In genomic region chr1:157448666-157449065, GRCh38 we compare ENCODE assay signal across 15 cellular contexts.
A peak's percentile ranks its signal among the peaks of the same experiment; 100 is the strongest.
DNase-seq lines count a peak whose midpoint lies in the region; ATAC-seq and TF ChIP-seq lines count a peak whose summit lies in the region.
"Had no signal": no experiment of that assay in that cellular context is flagged by ENCODE, and none has a peak within 500 bp of the region (broad histone marks: within the 10 kb centered on the region; RNA-seq: fewer than 3 reads in every experiment).

No MANE protein-coding gene starts in this region.

- no TSS peak for BruUV-seq in Caco-2 (replicated peaks; lab: Mats Ljungman, UMichigan)

- H3K36me3 Mint-ChIP-seq in Caco-2 (ENCODE audit: insufficient read depth, unreplicated experiment) (peaks cover 6% of the 10 kb centered on the region), endodermal cell (ENCODE audit: low read depth) (no peaks in the 10 kb centered on the region), nephron (ENCODE audit: low read depth) (no peaks in the 10 kb centered on the region), nephron progenitor cell (ENCODE audit: low read depth) (no peaks in the 10 kb centered on the region)
- no peaks in the 10 kb centered on the region for H3K36me3 Mint-ChIP-seq in effector memory CD8-positive, alpha-beta T cell (ENCODE audit: insufficient read depth)
- H3K36me3 Mint-ChIP-seq: CD14-positive monocyte; CD4-positive, alpha-beta memory T cell had no signal

- ATAC-seq in effector memory CD8-positive, alpha-beta T cell (replicated peaks) = no peak

- H3K27me3 ChIP-seq in Caco-2 (replicated peaks; ENCODE audit: control insufficient read depth, insufficient read depth, low read length) = no peaks in the 10 kb centered on the region
- no peaks in the 10 kb centered on the region for H3K27me3 ChIP-seq in endodermal cell (ENCODE audit: control insufficient read depth, insufficient read depth, low read length, poor library complexity, severe bottlenecking)
- H3K27me3 ChIP-seq: BLaER1 had no signal

- H3K36me3 ChIP-seq in Caco-2 (ENCODE audit: control insufficient read depth, insufficient read depth, low read length) (no peaks in the 10 kb centered on the region), endodermal cell (ENCODE audit: control insufficient read depth, insufficient read depth, low read length) (no peaks in the 10 kb centered on the region)
- H3K36me3 ChIP-seq: BLaER1, HAP-1 had no signal

- H3K9me3 Mint-ChIP-seq in Caco-2 (ENCODE audit: unreplicated experiment) (no peaks in the 10 kb centered on the region), endodermal cell (peaks cover 7% of the 10 kb centered on the region), nephron (no peaks in the 10 kb centered on the region), nephron progenitor cell (no peaks in the 10 kb centered on the region)
- H3K9me3 Mint-ChIP-seq in effector memory CD8-positive, alpha-beta T cell = no peaks in the 10 kb centered on the region
- H3K9me3 Mint-ChIP-seq: CD4-positive, alpha-beta memory T cell had no signal

- H3K4me1 Mint-ChIP-seq in Caco-2 (ENCODE audit: low read depth, unreplicated experiment) (peaks cover 23% of the 10 kb centered on the region), endodermal cell (peaks cover 56% of the 10 kb centered on the region), nephron (peaks cover 7% of the 10 kb centered on the region), nephron progenitor cell (peaks cover 14% of the 10 kb centered on the region)
- no peaks in the 10 kb centered on the region for H3K4me1 Mint-ChIP-seq in effector memory CD8-positive, alpha-beta T cell (ENCODE audit: low read depth in 2 of 2)
- H3K4me1 Mint-ChIP-seq: CD14-positive monocyte; CD4-positive, alpha-beta memory T cell had no signal

- no peak overlapping the region for H3K27ac ChIP-seq in endodermal cell (ENCODE audit: low read depth, low read length)
- H3K27ac ChIP-seq: BLaER1, GM23248 had no signal

- no peaks in the 10 kb centered on the region for H3K27me3 Mint-ChIP-seq in Caco-2 (ENCODE audit: insufficient read depth, unreplicated experiment)
- no peaks in the 10 kb centered on the region for H3K27me3 Mint-ChIP-seq in endodermal cell (ENCODE audit: insufficient read depth)
- H3K27me3 Mint-ChIP-seq in nephron (ENCODE audit: low read depth) = peaks cover 5% of the 10 kb centered on the region
- H3K27me3 Mint-ChIP-seq in effector memory CD8-positive, alpha-beta T cell = peaks cover 0 to 16% of the 10 kb centered on the region in 2 donors
- H3K27me3 Mint-ChIP-seq in nephron progenitor cell (ENCODE audit: low read depth, poor library complexity) = peaks cover under 1% of the 10 kb centered on the region

- CTCF ChIA-PET in Caco-2 (lab: Charles Lee) = no interaction called here

- H3K9ac ChIP-seq in endodermal cell (ENCODE audit: extremely low read depth, low read length, poor library complexity, severe bottlenecking) = no peak overlapping the region
- H3K9ac ChIP-seq: BLaER1, GM23248 had no signal

- POLR2A ChIA-PET in Caco-2 (lab: Charles Lee) = no interaction called here

- H3K4me1 ChIP-seq in Caco-2 (peaks cover 35% of the 10 kb centered on the region), endodermal cell (ENCODE audit: control insufficient read depth, insufficient read depth, low read length) (peaks cover 26% of the 10 kb centered on the region)
- H3K4me1 ChIP-seq: BLaER1, HAP-1 had no signal

- H3K27ac Mint-ChIP-seq in Caco-2 (ENCODE audit: unreplicated experiment) (peak overlapping the region; percentile 45), endodermal cell (peak overlapping the region; percentile 54), nephron (peak overlapping the region; percentile 94 to 99 (median 99)), nephron progenitor cell (no peak overlapping the region)
- H3K27ac Mint-ChIP-seq in effector memory CD8-positive, alpha-beta T cell = no peak overlapping the region
- H3K27ac Mint-ChIP-seq: CD4-positive, alpha-beta memory T cell had no signal

- H3K4me3 ChIP-seq in Caco-2 (ENCODE audit: low read depth, low read length) (no peak overlapping the region), endodermal cell (ENCODE audit: low read length) (peak overlapping the region; percentile 45)
- H3K4me3 ChIP-seq: BLaER1, GM23248, HAP-1 had no signal

- H3K9me3 ChIP-seq in Caco-2 = peaks cover 28% of the 10 kb centered on the region
- peaks cover 8% of the 10 kb centered on the region for H3K9me3 ChIP-seq in endodermal cell (ENCODE audit: control insufficient read depth, low read length)
- H3K9me3 ChIP-seq: HAP-1 had no signal

- DNase-seq in Caco-2 (no peak), endodermal cell (no peak), renal cortical epithelial cell (ENCODE audit: low read depth) (peak; percentile 60), nephron progenitor cell (no peak), GM10266 (ENCODE audit: extremely low spot score) (no peak)
- DNase-seq in effector memory CD8-positive, alpha-beta T cell = no peak
- DNase-seq: 8988T; Calu3; CD4-positive, alpha-beta memory T cell; DMS79 treated with DMSO at 0.1 percent for 48 hours; GM23248 had no signal

- TF ChIP-seq CTCF in Caco-2 (IDR thresholded peaks at IDR 0.05; ENCODE audit: insufficient read depth in 1 of 2, low read depth in 1 of 2, low read length in 1 of 2, severe bottlenecking in 1 of 2, unreplicated experiment in 1 of 2) (no peak), endodermal cell (conservative IDR thresholded peaks at IDR 0.05) (no peak), nephron (IDR thresholded peaks at IDR 0.05; ENCODE audit: unreplicated experiment in 3 of 3) (no peak), nephron progenitor cell (IDR thresholded peaks at IDR 0.05) (no peak), GM10266 (IDR thresholded peaks at IDR 0.05; ENCODE audit: control insufficient read depth, insufficient read depth, low read depth, missing control alignments) (no peak)

- H3K4me3 Mint-ChIP-seq in Caco-2 (ENCODE audit: unreplicated experiment) (no peak overlapping the region), endodermal cell (no peak overlapping the region), nephron (peak overlapping the region in 1 of 3 experiments; percentile 41), nephron progenitor cell (no peak overlapping the region)
- H3K4me3 Mint-ChIP-seq in effector memory CD8-positive, alpha-beta T cell = no peak overlapping the region
- H3K4me3 Mint-ChIP-seq: CD14-positive monocyte; CD4-positive, alpha-beta memory T cell had no signal

- intact Hi-C loops in Caco-2 (cut with micrococcal nuclease; ENCODE audit: unreplicated experiment) = no loop called here

Comparison
In these comparisons a context has a peak if more than half of its experiments do, and no peak if none do; other contexts are left out.
1. H3K27ac Mint-ChIP-seq: peak in Caco-2 (single experiment), endodermal cell (single experiment) and nephron (3 of 3); none in effector memory CD8-positive, alpha-beta T cell (0 of 2) and nephron progenitor cell (single experiment).